Comparison of ENCODE assay signal across 8 cellular contexts in the genomic region with DNA sequence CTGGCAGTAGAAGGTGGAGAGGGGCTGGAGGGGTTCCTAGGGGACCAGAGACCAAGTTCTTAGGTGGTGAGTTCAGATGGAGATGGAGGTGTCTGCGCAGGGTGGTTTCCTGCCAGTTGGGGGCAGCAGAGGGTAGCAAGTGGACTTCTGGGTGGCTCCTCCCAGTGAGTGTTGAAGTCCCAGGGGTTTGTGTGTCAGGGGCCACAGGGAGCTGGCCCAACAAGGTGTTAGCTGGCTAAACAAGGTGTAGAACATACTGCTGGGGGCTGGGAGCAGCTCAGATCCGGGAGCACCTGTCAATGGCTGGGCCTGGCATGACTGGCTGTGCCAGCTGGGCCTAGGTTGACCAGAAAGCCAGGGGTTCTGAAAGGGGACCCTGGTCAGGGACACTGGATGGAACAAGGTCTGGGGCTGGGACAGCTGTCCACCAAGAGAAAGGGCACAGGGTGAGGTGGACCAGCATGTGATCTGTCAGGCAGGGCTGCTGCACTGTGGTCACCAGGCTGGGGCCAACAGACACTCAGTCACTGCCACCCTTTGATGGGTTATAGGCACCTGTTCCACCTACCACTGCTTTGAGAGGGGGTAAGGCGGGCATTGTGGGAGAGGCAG. TPM values are rescaled to one million over a fixed set of nuclear protein-coding genes. Genes with fewer than 3 reads are reported as not detected.
DNase-seq lines count a peak whose midpoint lies in the region; ATAC-seq and TF ChIP-seq lines count a peak whose summit lies in the region.

No MANE protein-coding gene starts in this region.

- WGBS in right cardiac atrium: 63% methylated on average over 3 of the region's 3 CpGs

- peak; percentile 85 for TF ChIP-seq CTCF in RWPE2 (IDR thresholded peaks at IDR 0.05; ENCODE audit: poor library complexity, severe bottlenecking)

- intact Hi-C loops in right cardiac atrium (cut with DNase I): loop anchor here in 3 of 4 donors (5.0 to 10.0 kb wide), 5 partner anchors 52 to 308 kb away; no protein-coding TSS in a partner anchor

- H3K27ac ChIP-seq in RWPE2 (ENCODE audit: poor library complexity, severe bottlenecking): no peak overlapping the region
- no peak overlapping the region for H3K27ac ChIP-seq in right cardiac atrium (ENCODE audit: low read length)

- H3K9me3 ChIP-seq in RWPE2 (ENCODE audit: severe bottlenecking) (no peaks in the 10 kb centered on the region), right cardiac atrium (ENCODE audit: control insufficient read depth, low read length) (no peaks in the 10 kb centered on the region)

- H3K27me3 ChIP-seq in RWPE2 (ENCODE audit: insufficient read depth, poor library complexity, severe bottlenecking) (no peaks in the 10 kb centered on the region), right cardiac atrium (ENCODE audit: control insufficient read depth, insufficient read depth) (no peaks in the 10 kb centered on the region)

- H3K4me1 ChIP-seq in RWPE2 (ENCODE audit: insufficient read depth, poor library complexity, severe bottlenecking) (no peaks in the 10 kb centered on the region), right cardiac atrium (ENCODE audit: control insufficient read depth, insufficient read depth, low read length) (peaks cover 6% of the 10 kb centered on the region)

- ATAC-seq in GM18498 (IDR thresholded peaks at IDR 0.05; ENCODE audit: unreplicated experiment): peak; percentile 78
- ATAC-seq in RWPE2 (ENCODE audit: low read depth): peak; percentile 79
- peak; percentile 61 to 68 for ATAC-seq in right cardiac atrium
- ATAC-seq in GM21447 (IDR thresholded peaks at IDR 0.05; ENCODE audit: unreplicated experiment): no peak

- no peaks in the 10 kb centered on the region for H3K36me3 ChIP-seq in RWPE2 (ENCODE audit: low read depth)

- DNase-seq in AG20443 (ENCODE audit: low spot score) (peak; percentile 87), HuH-7 (ENCODE audit: low spot score) (peak; percentile 94), RWPE2 (ENCODE audit: low spot score) (no peak), amygdala (lab: John Stamatoyannopoulos, UW) (peak in 43 of 56 donors; percentile 16 to 85 (median 48)), right cardiac atrium (peak; percentile 76 to 92 (median 87)), renal cortical epithelial cell (ENCODE audit: low read depth) (peak; percentile 55)

- H3K4me3 ChIP-seq in RWPE2 (ENCODE audit: severe bottlenecking): no peak overlapping the region
- no peak overlapping the region for H3K4me3 ChIP-seq in right cardiac atrium (ENCODE audit: low read length)

RNA-seq across cellular contexts. Expression of gene DAB2IP, which starts 35.6 kb away (rescaled TPM):
- 10 to 100 TPM; 41.7 to 55.0 (median 42.7) TPM for total RNA-seq in right cardiac atrium
- polyA plus RNA-seq in right cardiac atrium: 25.5 TPM
- 18.2 and 37.5 TPM in 2 replicates for total RNA-seq in renal cortical epithelial cell
